ENCODE assay signal across 30 cellular contexts in genomic region chr18:9993846-9994660, GRCh38.
DNase-seq lines count a peak whose midpoint lies in the region; ATAC-seq and TF ChIP-seq lines count a peak whose summit lies in the region.
"Had no signal": no experiment of that assay in that cellular context is flagged by ENCODE, and none has a peak within 500 bp of the region (broad histone marks: within the 10 kb centered on the region; RNA-seq: fewer than 3 reads in every experiment).

No MANE protein-coding gene starts in this region.

- H3K4me3 Mint-ChIP-seq in mesothelial cell of epicardium (no peak overlapping the region), type B pancreatic cell (peak overlapping the region; percentile 53)
- H3K4me3 Mint-ChIP-seq: activated naive CD8-positive, alpha-beta T cell treated with anti-CD3 and anti-CD28 coated beads, Interleukin-2, amount 10 ng/mL, durations not matched to agents 7 days and 5 days; activated T-cell treated with anti-CD3 and anti-CD28 coated beads, Interleukin-2, amount 50 U/mL, for 24 hours; immature natural killer cell; naive thymus-derived CD8-positive, alpha-beta T cell had no signal

- H3K27me3 ChIP-seq in heart left ventricle, result no peaks in the 10 kb centered on the region
- H3K27me3 ChIP-seq: ascending aorta, BE2C, left lung, MG63, ovary had no signal

- H3K9me3 ChIP-seq in heart left ventricle, result peaks cover 0 to 12% (median 2%) of the 10 kb centered on the region in 12 donors
- H3K9me3 ChIP-seq: BE2C, HAP-1, ovary had no signal

- TF ChIP-seq POLR2A in heart left ventricle (IDR thresholded peaks at IDR 0.05), result no peak

- ATAC-seq in heart left ventricle (no peak), GM19452 (IDR thresholded peaks at IDR 0.05; ENCODE audit: unreplicated experiment) (no peak)
- ATAC-seq: left lung; naive thymus-derived CD8-positive, alpha-beta T cell; stimulated activated naive CD8-positive, alpha-beta T cell treated with anti-CD3 and anti-CD28 coated beads, Interleukin-15, Interleukin-2, amounts not matched to agents 100 U/mL and 50 U/mL, for 24 hours had no signal

- TF ChIP-seq CTCF in VCaP (conservative IDR thresholded peaks at IDR 0.05) (no peak), mesothelial cell of epicardium (IDR thresholded peaks at IDR 0.05; ENCODE audit: unreplicated experiment) (no peak), type B pancreatic cell (conservative IDR thresholded peaks at IDR 0.05) (no peak), heart left ventricle (IDR thresholded peaks at IDR 0.05) (no peak)

- H3K9me3 Mint-ChIP-seq in mesothelial cell of epicardium (peaks cover 17% of the 10 kb centered on the region), type B pancreatic cell (peaks cover 19% of the 10 kb centered on the region)

- peaks cover 8% of the 10 kb centered on the region for H3K36me3 Mint-ChIP-seq in mesothelial cell of epicardium
- no peaks in the 10 kb centered on the region for H3K36me3 Mint-ChIP-seq in type B pancreatic cell
- H3K36me3 Mint-ChIP-seq: activated naive CD8-positive, alpha-beta T cell treated with anti-CD3 and anti-CD28 coated beads, Interleukin-2, amount 10 ng/mL, durations not matched to agents 7 days and 5 days had no signal

- H3K27ac Mint-ChIP-seq in mesothelial cell of epicardium (peak overlapping the region; percentile 57), type B pancreatic cell (peak overlapping the region; percentile 48)
- H3K27ac Mint-ChIP-seq: activated naive CD8-positive, alpha-beta T cell treated with anti-CD3 and anti-CD28 coated beads, Interleukin-2, amount 10 ng/mL, durations not matched to agents 7 days and 5 days; activated T-cell treated with anti-CD3 and anti-CD28 coated beads, Interleukin-2, amount 50 U/mL, for 24 hours; immature natural killer cell; naive thymus-derived CD8-positive, alpha-beta T cell had no signal

- DNase-seq in glomerular visceral epithelial cell (ENCODE audit: extremely low spot score) (peak; percentile 46), mesothelial cell of epicardium (ENCODE audit: low spot score in 2 of 2, unreplicated experiment in 2 of 2) (no peak), type B pancreatic cell (ENCODE audit: extremely low spot score, unreplicated experiment) (no peak), heart left ventricle (no peak), caudate nucleus (lab: John Stamatoyannopoulos, UW) (no peak)
- DNase-seq: activated CD4-positive, CD25-positive, alpha-beta regulatory T cell; activated gamma-delta T cell; activated naive CD8-positive, alpha-beta T cell treated with anti-CD3 and anti-CD28 coated beads, Interleukin-2, amount 10 ng/mL, durations not matched to agents 7 days and 5 days; activated T-cell treated with anti-CD3 and anti-CD28 coated beads, Interleukin-2, amount 50 U/mL, for 24 hours; BE2C; CD8-positive, alpha-beta memory T cell; cortex of kidney; EL; esophagus squamous epithelium; foreskin melanocyte; immature natural killer cell; left lung; MG63; naive thymus-derived CD8-positive, alpha-beta T cell; NCI-H2029; NCI-H524 treated with DMSO at 0.1 percent for 48 hours; OCI-M1; ovary; stimulated activated CD4-positive, alpha-beta T cell treated with anti-CD3 and anti-CD28 coated beads, Interleukin-1b, Interleukin-23, amount 100 ng/mL, for 48 hours; stimulated activated naive CD8-positive, alpha-beta T cell treated with anti-CD3 and anti-CD28 coated beads, Interleukin-15, Interleukin-2, amounts not matched to agents 100 U/mL and 50 U/mL, for 24 hours had no signal

- peaks cover 38% of the 10 kb centered on the region for H3K4me1 Mint-ChIP-seq in mesothelial cell of epicardium
- H3K4me1 Mint-ChIP-seq in type B pancreatic cell (ENCODE audit: unreplicated experiment), result peaks cover 28% of the 10 kb centered on the region
- H3K4me1 Mint-ChIP-seq: CD8-positive, alpha-beta memory T cell; immature natural killer cell had no signal

- H3K36me3 ChIP-seq in heart left ventricle, result no peaks in the 10 kb centered on the region
- H3K36me3 ChIP-seq: ascending aorta, BE2C, esophagus squamous epithelium, HAP-1, left lung, MG63, ovary had no signal

- H3K4me1 ChIP-seq in heart left ventricle, result peaks cover 0 to 34% (median 9%) of the 10 kb centered on the region in 12 donors
- H3K4me1 ChIP-seq: ascending aorta, BE2C, HAP-1 had no signal

- no peak overlapping the region for H3K4me3 ChIP-seq in heart left ventricle
- H3K4me3 ChIP-seq: ascending aorta, esophagus squamous epithelium, HAP-1, left lung, MG63, ovary had no signal

- peaks cover 6% of the 10 kb centered on the region for H3K27me3 Mint-ChIP-seq in mesothelial cell of epicardium (ENCODE audit: low read depth)
- H3K27me3 Mint-ChIP-seq in type B pancreatic cell, result peaks cover 3% of the 10 kb centered on the region
- H3K27me3 Mint-ChIP-seq: activated naive CD8-positive, alpha-beta T cell treated with anti-CD3 and anti-CD28 coated beads, Interleukin-2, amount 10 ng/mL, durations not matched to agents 7 days and 5 days had no signal

- intact Hi-C loops in heart left ventricle (cut with DNase I), result no loop called here

- H3K27ac ChIP-seq in VCaP (peak overlapping the region; percentile 77), heart left ventricle (peak overlapping the region in 1 of 12 donors; percentile 15), caudate nucleus (ENCODE audit: low read depth, low read length) (no peak overlapping the region)
- H3K27ac ChIP-seq: ascending aorta, KMS-11, left lung had no signal

- WGBS in heart left ventricle, 4 donors, result 65 to 70% (median 66%) methylated on average over 18 of the region's 18 CpGs
